29 cellular contexts compared by ENCODE assay signal in genomic region chr7:128417071-128417470, GRCh38. TPM values are rescaled to one million over a fixed set of nuclear protein-coding genes. Genes with fewer than 3 reads are reported as not detected.
"Had no signal": no experiment of that assay in that cellular context is flagged by ENCODE, and none has a peak within 500 bp of the region (broad histone marks: within the 10 kb centered on the region; RNA-seq: fewer than 3 reads in every experiment).

No MANE protein-coding gene starts in this region.

- H3K4me3 ChIP-seq: colonic mucosa, esophagus squamous epithelium, gastroesophageal sphincter, heart left ventricle, hepatocyte, left lung, lower lobe of right lung had no signal

- H3K27me3 ChIP-seq: colonic mucosa, gastroesophageal sphincter, heart left ventricle, hepatocyte, left lung had no signal

- H3K36me3 Mint-ChIP-seq: immature natural killer cell, mesothelial cell of epicardium, naive B cell had no signal

- ATAC-seq: effector memory CD8-positive, alpha-beta T cell; esophagus mucosa; foreskin keratinocyte; gastroesophageal sphincter; heart left ventricle; left lung; left ventricle myocardium superior; lower lobe of right lung had no signal

- H3K79me2 ChIP-seq: hepatocyte had no signal

- H3K27ac ChIP-seq: colonic mucosa, epithelial cell of prostate, esophagus squamous epithelium, foreskin keratinocyte, gastroesophageal sphincter, heart left ventricle, hepatocyte, left lung, lower lobe of right lung had no signal

- H3K36me3 ChIP-seq: colonic mucosa, esophagus squamous epithelium, gastroesophageal sphincter, heart left ventricle, left lung, lower lobe of right lung had no signal

- H3K4me2 ChIP-seq: hepatocyte had no signal

- H3K4me1 Mint-ChIP-seq: endodermal cell, naive B cell had no signal

- H3K4me1 ChIP-seq: colonic mucosa, esophagus squamous epithelium, foreskin keratinocyte, gastroesophageal sphincter, heart left ventricle, left lung, lower lobe of right lung had no signal

- H3K27ac Mint-ChIP-seq: dendritic cell treated with granulocyte-macrophage colony-stimulating factor and Interleukin-4, amounts not matched to agents 40 ng/mL and 50 ng/mL, for 4 days; effector memory CD8-positive, alpha-beta T cell; endodermal cell; immature natural killer cell; mesothelial cell of epicardium had no signal

- H3K4me3 Mint-ChIP-seq: dendritic cell treated with granulocyte-macrophage colony-stimulating factor and Interleukin-4, amounts not matched to agents 40 ng/mL and 50 ng/mL, for 4 days; effector memory CD8-positive, alpha-beta T cell; endodermal cell; immature natural killer cell; mesothelial cell of epicardium; naive B cell had no signal

- H3K9me3 ChIP-seq: colonic mucosa, esophagus squamous epithelium, gastroesophageal sphincter, heart left ventricle, left lung, lower lobe of right lung had no signal

- H3K9me3 Mint-ChIP-seq: dendritic cell treated with granulocyte-macrophage colony-stimulating factor and Interleukin-4, amounts not matched to agents 40 ng/mL and 50 ng/mL, for 4 days; effector memory CD8-positive, alpha-beta T cell; immature natural killer cell; naive B cell had no signal

- DNase-seq: cerebellar nuclear complex; colonic mucosa; cortex of kidney; effector CD8-positive, alpha-beta T cell; effector memory CD8-positive, alpha-beta T cell; endodermal cell; erythroblast; esophagus squamous epithelium; foreskin keratinocyte; heart left ventricle; hypothalamus; immature natural killer cell; islet precursor cell; kidney; kidney glomerular epithelial cell; left lung; left ventricle myocardium superior; lower lobe of right lung; mesenchymal stem cell; naive B cell had no signal

- H3K27me3 Mint-ChIP-seq: effector memory CD8-positive, alpha-beta T cell had no signal

- H2AFZ ChIP-seq: hepatocyte had no signal

RNA-seq across cellular contexts. Expression of gene PRRT4, which starts 55.6 kb away (rescaled TPM):
- total RNA-seq: dermis microvascular lymphatic vessel endothelial cell, fibroblast of villous mesenchyme, kidney, lung microvascular endothelial cell had no signal
